In the genomic region with DNA sequence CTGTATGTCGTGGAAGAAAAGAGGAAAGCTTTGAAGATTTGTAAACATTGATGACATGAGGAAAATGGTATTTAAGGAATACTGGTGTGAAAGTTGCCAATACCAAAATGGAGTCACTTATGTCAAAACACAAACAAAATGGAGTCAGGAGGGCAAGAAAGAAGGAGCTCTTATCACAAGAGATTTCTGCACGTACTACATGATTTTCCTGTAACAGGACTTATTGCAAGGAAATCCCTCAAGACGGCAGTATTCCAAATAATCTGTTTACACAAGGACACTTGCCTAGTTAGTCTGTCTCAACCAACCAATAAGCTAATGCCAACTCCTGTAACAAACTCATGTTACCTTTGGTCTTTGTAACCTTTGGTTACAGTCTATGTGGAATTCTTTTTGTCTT, we compare ENCODE assay signal across 1 cellular context.
TF ChIP-seq lines count a peak whose summit lies in the region.

No MANE protein-coding gene starts in this region.

TF ChIP-seq in K562, 482 proteins besides CTCF, POLR2A, EP300 and RAD21 (continued from another document and continues in another):
- TF ChIP-seq, protein P1, sequence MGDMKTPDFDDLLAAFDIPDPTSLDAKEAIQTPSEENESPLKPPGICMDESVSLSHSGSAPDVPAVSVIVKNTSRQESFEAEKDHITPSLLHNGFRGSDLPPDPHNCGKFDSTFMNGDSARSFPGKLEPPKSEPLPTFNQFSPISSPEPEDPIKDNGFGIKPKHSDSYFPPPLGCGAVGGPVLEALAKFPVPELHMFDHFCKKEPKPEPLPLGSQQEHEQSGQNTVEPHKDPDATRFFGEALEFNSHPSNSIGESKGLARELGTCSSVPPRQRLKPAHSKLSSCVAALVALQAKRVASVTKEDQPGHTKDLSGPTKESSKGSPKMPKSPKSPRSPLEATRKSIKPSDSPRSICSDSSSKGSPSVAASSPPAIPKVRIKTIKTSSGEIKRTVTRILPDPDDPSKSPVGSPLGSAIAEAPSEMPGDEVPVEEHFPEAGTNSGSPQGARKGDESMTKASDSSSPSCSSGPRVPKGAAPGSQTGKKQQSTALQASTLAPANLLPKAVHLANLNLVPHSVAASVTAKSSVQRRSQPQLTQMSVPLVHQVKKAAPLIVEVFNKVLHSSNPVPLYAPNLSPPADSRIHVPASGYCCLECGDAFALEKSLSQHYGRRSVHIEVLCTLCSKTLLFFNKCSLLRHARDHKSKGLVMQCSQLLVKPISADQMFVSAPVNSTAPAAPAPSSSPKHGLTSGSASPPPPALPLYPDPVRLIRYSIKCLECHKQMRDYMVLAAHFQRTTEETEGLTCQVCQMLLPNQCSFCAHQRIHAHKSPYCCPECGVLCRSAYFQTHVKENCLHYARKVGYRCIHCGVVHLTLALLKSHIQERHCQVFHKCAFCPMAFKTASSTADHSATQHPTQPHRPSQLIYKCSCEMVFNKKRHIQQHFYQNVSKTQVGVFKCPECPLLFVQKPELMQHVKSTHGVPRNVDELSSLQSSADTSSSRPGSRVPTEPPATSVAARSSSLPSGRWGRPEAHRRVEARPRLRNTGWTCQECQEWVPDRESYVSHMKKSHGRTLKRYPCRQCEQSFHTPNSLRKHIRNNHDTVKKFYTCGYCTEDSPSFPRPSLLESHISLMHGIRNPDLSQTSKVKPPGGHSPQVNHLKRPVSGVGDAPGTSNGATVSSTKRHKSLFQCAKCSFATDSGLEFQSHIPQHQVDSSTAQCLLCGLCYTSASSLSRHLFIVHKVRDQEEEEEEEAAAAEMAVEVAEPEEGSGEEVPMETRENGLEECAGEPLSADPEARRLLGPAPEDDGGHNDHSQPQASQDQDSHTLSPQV (IDR thresholded peaks at IDR 0.05), result peak; percentile 98
- TF ChIP-seq, protein P2, sequence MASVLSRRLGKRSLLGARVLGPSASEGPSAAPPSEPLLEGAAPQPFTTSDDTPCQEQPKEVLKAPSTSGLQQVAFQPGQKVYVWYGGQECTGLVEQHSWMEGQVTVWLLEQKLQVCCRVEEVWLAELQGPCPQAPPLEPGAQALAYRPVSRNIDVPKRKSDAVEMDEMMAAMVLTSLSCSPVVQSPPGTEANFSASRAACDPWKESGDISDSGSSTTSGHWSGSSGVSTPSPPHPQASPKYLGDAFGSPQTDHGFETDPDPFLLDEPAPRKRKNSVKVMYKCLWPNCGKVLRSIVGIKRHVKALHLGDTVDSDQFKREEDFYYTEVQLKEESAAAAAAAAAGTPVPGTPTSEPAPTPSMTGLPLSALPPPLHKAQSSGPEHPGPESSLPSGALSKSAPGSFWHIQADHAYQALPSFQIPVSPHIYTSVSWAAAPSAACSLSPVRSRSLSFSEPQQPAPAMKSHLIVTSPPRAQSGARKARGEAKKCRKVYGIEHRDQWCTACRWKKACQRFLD (CRISPR knock-in tag; IDR thresholded peaks at IDR 0.05), result peak; percentile 85
- TF ChIP-seq, protein P3, sequence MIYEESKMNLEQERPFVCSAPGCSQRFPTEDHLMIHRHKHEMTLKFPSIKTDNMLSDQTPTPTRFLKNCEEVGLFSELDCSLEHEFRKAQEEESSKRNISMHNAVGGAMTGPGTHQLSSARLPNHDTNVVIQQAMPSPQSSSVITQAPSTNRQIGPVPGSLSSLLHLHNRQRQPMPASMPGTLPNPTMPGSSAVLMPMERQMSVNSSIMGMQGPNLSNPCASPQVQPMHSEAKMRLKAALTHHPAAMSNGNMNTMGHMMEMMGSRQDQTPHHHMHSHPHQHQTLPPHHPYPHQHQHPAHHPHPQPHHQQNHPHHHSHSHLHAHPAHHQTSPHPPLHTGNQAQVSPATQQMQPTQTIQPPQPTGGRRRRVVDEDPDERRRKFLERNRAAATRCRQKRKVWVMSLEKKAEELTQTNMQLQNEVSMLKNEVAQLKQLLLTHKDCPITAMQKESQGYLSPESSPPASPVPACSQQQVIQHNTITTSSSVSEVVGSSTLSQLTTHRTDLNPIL (CRISPR knock-in tag; IDR thresholded peaks at IDR 0.05), result peak; percentile 69; the same call in 1 of the 2 replicates
- 0 out of 2 replicates have a peak, but pooled peaks have one; percentile 35 for TF ChIP-seq KLF1 (tag; IDR thresholded peaks at IDR 0.05)
- TF ChIP-seq, protein P4, sequence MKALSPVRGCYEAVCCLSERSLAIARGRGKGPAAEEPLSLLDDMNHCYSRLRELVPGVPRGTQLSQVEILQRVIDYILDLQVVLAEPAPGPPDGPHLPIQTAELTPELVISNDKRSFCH (CRISPR knock-in tag; IDR thresholded peaks at IDR 0.05), result 0 out of 2 replicates have a peak, but pooled peaks have one; percentile 55
- TF ChIP-seq, protein P4 (tag; IDR thresholded peaks at IDR 0.05), result peak; percentile 95
- TF ChIP-seq ZNF766 (CRISPR knock-in tag; conservative IDR thresholded peaks at IDR 0.05), result peak; percentile 73
- no peak for TF ChIP-seq MAFF (IDR thresholded peaks at IDR 0.05; ENCODE audit: low read length)
- peak; percentile 61; the same call in 1 of the 2 replicates for TF ChIP-seq KLF10 (CRISPR knock-in tag; IDR thresholded peaks at IDR 0.05)
- peak in 1 of 2 experiments; percentile 93; a peak in 2 of 4 replicates for TF ChIP-seq TEAD1 (CRISPR knock-in tag; IDR thresholded peaks at IDR 0.05)
- peak; percentile 93 for TF ChIP-seq MECOM (CRISPR knock-in tag; IDR thresholded peaks at IDR 0.05)
- TF ChIP-seq SP2 (IDR thresholded peaks at IDR 0.05; ENCODE audit: extremely low read depth, low read depth, low read length, poor library complexity, severe bottlenecking), result no peak
- TF ChIP-seq, protein P5, sequence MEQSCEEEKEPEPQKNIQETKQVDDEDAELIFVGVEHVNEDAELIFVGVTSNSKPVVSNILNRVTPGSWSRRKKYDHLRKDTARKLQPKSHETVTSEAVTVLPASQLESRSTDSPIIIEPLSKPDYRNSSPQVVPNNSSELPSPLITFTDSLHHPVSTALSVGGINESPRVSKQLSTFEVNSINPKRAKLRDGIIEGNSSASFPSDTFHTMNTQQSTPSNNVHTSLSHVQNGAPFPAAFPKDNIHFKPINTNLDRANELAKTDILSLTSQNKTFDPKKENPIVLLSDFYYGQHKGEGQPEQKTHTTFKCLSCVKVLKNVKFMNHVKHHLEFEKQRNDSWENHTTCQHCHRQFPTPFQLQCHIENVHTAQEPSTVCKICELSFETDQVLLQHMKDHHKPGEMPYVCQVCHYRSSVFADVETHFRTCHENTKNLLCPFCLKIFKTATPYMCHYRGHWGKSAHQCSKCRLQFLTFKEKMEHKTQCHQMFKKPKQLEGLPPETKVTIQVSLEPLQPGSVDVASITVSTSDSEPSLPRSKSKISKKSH (CRISPR knock-in tag; IDR thresholded peaks at IDR 0.05), result peak; percentile 83
- peak; percentile 57 for TF ChIP-seq ZNF134 (CRISPR knock-in tag; conservative IDR thresholded peaks at IDR 0.05)
- TF ChIP-seq, protein P6, sequence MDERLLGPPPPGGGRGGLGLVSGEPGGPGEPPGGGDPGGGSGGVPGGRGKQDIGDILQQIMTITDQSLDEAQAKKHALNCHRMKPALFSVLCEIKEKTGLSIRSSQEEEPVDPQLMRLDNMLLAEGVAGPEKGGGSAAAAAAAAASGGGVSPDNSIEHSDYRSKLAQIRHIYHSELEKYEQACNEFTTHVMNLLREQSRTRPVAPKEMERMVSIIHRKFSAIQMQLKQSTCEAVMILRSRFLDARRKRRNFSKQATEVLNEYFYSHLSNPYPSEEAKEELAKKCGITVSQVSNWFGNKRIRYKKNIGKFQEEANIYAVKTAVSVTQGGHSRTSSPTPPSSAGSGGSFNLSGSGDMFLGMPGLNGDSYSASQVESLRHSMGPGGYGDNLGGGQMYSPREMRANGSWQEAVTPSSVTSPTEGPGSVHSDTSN (CRISPR knock-in tag; IDR thresholded peaks at IDR 0.05; ENCODE audit: low read depth), result no peak
- TF ChIP-seq, protein P6 (tag; conservative IDR thresholded peaks at IDR 0.05; ENCODE audit: low read depth), result peak; percentile 78
- no peak for TF ChIP-seq MEF2A (IDR thresholded peaks at IDR 0.05; ENCODE audit: control insufficient read depth, low read depth, low read length)
- TF ChIP-seq, protein P7, sequence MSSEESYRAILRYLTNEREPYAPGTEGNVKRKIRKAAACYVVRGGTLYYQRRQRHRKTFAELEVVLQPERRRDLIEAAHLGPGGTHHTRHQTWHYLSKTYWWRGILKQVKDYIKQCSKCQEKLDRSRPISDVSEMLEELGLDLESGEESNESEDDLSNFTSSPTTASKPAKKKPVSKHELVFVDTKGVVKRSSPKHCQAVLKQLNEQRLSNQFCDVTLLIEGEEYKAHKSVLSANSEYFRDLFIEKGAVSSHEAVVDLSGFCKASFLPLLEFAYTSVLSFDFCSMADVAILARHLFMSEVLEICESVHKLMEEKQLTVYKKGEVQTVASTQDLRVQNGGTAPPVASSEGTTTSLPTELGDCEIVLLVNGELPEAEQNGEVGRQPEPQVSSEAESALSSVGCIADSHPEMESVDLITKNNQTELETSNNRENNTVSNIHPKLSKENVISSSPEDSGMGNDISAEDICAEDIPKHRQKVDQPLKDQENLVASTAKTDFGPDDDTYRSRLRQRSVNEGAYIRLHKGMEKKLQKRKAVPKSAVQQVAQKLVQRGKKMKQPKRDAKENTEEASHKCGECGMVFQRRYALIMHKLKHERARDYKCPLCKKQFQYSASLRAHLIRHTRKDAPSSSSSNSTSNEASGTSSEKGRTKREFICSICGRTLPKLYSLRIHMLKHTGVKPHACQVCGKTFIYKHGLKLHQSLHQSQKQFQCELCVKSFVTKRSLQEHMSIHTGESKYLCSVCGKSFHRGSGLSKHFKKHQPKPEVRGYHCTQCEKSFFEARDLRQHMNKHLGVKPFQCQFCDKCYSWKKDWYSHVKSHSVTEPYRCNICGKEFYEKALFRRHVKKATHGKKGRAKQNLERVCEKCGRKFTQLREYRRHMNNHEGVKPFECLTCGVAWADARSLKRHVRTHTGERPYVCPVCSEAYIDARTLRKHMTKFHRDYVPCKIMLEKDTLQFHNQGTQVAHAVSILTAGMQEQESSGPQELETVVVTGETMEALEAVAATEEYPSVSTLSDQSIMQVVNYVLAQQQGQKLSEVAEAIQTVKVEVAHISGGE (CRISPR knock-in tag; IDR thresholded peaks at IDR 0.05), result 0 out of 6 replicates have a peak, but pooled peaks of 1 of the 3 experiments have one; percentile 41
- TF ChIP-seq ZNF133 (CRISPR knock-in tag; IDR thresholded peaks at IDR 0.05), result 0 out of 2 replicates have a peak, but pooled peaks have one; percentile 28
- TF ChIP-seq NR4A1 (CRISPR knock-in tag; IDR thresholded peaks at IDR 0.05), result no peak
- peak; percentile 95 for TF ChIP-seq NR4A1 (tag; IDR thresholded peaks at IDR 0.05)
- TF ChIP-seq, protein P8, sequence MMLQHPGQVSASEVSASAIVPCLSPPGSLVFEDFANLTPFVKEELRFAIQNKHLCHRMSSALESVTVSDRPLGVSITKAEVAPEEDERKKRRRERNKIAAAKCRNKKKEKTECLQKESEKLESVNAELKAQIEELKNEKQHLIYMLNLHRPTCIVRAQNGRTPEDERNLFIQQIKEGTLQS (IDR thresholded peaks at IDR 0.05), result no peak
- TF ChIP-seq, protein P8 (CRISPR knock-in tag; conservative IDR thresholded peaks at IDR 0.05), result no peak
- TF ChIP-seq, protein P9, sequence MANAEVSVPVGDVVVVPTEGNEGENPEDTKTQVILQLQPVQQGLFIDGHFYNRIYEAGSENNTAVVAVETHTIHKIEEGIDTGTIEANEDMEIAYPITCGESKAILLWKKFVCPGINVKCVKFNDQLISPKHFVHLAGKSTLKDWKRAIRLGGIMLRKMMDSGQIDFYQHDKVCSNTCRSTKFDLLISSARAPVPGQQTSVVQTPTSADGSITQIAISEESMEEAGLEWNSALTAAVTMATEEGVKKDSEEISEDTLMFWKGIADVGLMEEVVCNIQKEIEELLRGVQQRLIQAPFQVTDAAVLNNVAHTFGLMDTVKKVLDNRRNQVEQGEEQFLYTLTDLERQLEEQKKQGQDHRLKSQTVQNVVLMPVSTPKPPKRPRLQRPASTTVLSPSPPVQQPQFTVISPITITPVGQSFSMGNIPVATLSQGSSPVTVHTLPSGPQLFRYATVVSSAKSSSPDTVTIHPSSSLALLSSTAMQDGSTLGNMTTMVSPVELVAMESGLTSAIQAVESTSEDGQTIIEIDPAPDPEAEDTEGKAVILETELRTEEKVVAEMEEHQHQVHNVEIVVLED (CRISPR knock-in tag; IDR thresholded peaks at IDR 0.05), result peak; percentile 63
- TF ChIP-seq, protein P10, sequence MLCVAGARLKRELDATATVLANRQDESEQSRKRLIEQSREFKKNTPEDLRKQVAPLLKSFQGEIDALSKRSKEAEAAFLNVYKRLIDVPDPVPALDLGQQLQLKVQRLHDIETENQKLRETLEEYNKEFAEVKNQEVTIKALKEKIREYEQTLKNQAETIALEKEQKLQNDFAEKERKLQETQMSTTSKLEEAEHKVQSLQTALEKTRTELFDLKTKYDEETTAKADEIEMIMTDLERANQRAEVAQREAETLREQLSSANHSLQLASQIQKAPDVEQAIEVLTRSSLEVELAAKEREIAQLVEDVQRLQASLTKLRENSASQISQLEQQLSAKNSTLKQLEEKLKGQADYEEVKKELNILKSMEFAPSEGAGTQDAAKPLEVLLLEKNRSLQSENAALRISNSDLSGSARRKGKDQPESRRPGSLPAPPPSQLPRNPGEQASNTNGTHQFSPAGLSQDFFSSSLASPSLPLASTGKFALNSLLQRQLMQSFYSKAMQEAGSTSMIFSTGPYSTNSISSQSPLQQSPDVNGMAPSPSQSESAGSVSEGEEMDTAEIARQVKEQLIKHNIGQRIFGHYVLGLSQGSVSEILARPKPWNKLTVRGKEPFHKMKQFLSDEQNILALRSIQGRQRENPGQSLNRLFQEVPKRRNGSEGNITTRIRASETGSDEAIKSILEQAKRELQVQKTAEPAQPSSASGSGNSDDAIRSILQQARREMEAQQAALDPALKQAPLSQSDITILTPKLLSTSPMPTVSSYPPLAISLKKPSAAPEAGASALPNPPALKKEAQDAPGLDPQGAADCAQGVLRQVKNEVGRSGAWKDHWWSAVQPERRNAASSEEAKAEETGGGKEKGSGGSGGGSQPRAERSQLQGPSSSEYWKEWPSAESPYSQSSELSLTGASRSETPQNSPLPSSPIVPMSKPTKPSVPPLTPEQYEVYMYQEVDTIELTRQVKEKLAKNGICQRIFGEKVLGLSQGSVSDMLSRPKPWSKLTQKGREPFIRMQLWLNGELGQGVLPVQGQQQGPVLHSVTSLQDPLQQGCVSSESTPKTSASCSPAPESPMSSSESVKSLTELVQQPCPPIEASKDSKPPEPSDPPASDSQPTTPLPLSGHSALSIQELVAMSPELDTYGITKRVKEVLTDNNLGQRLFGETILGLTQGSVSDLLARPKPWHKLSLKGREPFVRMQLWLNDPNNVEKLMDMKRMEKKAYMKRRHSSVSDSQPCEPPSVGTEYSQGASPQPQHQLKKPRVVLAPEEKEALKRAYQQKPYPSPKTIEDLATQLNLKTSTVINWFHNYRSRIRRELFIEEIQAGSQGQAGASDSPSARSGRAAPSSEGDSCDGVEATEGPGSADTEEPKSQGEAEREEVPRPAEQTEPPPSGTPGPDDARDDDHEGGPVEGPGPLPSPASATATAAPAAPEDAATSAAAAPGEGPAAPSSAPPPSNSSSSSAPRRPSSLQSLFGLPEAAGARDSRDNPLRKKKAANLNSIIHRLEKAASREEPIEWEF (CRISPR knock-in tag; IDR thresholded peaks at IDR 0.05), result peak; percentile 73; the same call in 1 of the 2 replicates
